Comparison of ENCODE assay signal across 9 cellular contexts in genomic region chr16:68367034-68367433, GRCh38. TPM values are rescaled to one million over a fixed set of nuclear protein-coding genes. Genes with fewer than 3 reads are reported as not detected.
DNase-seq lines count a peak whose midpoint lies in the region; ATAC-seq, FAIRE-seq and TF ChIP-seq lines count a peak whose summit lies in the region.
"Had no signal": no experiment of that assay in that cellular context is flagged by ENCODE, and none has a peak within 500 bp of the region (broad histone marks: within the 10 kb centered on the region; RNA-seq: fewer than 3 reads in every experiment).

No MANE protein-coding gene starts in this region.

- DNase-seq in CD4-positive, CD25-positive, alpha-beta regulatory T cell, result peak in 2 of 3 donors; percentile 43 to 67
- DNase-seq in H54 (ENCODE audit: insufficient read length, low spot score) (peak; percentile 46), RWPE2 (ENCODE audit: low spot score) (peak; percentile 50), dorsolateral prefrontal cortex (peak in 2 of 10 donors; percentile 41 to 71), neuronal stem cell (ENCODE audit: low spot score) (peak; percentile 54), KG1 (lab: John Stamatoyannopoulos, UW) (no peak), prostate gland (ENCODE audit: low spot score) (no peak)

- H2AFZ ChIP-seq in neuronal stem cell (ENCODE audit: low read length), result peak overlapping the region; percentile 68

- no peak overlapping the region for H3K14ac ChIP-seq in neuronal stem cell (ENCODE audit: low read length)

- H2BK12ac ChIP-seq in neuronal stem cell (ENCODE audit: low read length), result no peak overlapping the region

- no peak overlapping the region for H2BK120ac ChIP-seq in neuronal stem cell (ENCODE audit: low read depth, low read length)

- H3K4ac ChIP-seq in neuronal stem cell (ENCODE audit: low read length), result no peak overlapping the region

- H3K36me3 Mint-ChIP-seq in CD4-positive, CD25-positive, alpha-beta regulatory T cell, result peaks cover 3% of the 10 kb centered on the region

- TF ChIP-seq CTCF in RWPE2 (IDR thresholded peaks at IDR 0.05; ENCODE audit: poor library complexity, severe bottlenecking) (peak; percentile 57), dorsolateral prefrontal cortex (IDR thresholded peaks at IDR 0.05 in 54 of 56, conservative IDR thresholded peaks at IDR 0.05 in 2 of 56; ENCODE audit: low read depth in 1 of 56, partially characterized antibody in 56 of 56) (peak in 52 of 56 donors; percentile 10 to 61 (median 46)), prostate gland (IDR thresholded peaks at IDR 0.05) (peak in 2 of 4 experiments; percentile 20 to 41)

- no peak overlapping the region for H3K27ac ChIP-seq in CD4-positive, CD25-positive, alpha-beta regulatory T cell (ENCODE audit: insufficient read depth, low read length, poor library complexity, severe bottlenecking)
- no peak overlapping the region for H3K27ac ChIP-seq in RWPE2 (ENCODE audit: poor library complexity, severe bottlenecking)
- no peak overlapping the region for H3K27ac ChIP-seq in dorsolateral prefrontal cortex
- no peak overlapping the region for H3K27ac ChIP-seq in neuronal stem cell (replicated peaks; ENCODE audit: low read length)
- no peak overlapping the region for H3K27ac ChIP-seq in prostate gland

- no peaks in the 10 kb centered on the region for H3K79me1 ChIP-seq in neuronal stem cell (ENCODE audit: low read depth, low read length)

- intact Hi-C loops in dorsolateral prefrontal cortex (cut with DNase I) (loop anchor here in 1 of 2 donors (2.0 to 10.0 kb wide), 2 partner anchors 80 to 148 kb away; no protein-coding TSS in a partner anchor), prostate gland (cut with DNase I) (no loop called here)

- H3K4me3 ChIP-seq in CD4-positive, CD25-positive, alpha-beta regulatory T cell (ENCODE audit: low read depth, low read length), result no peak overlapping the region
- H3K4me3 ChIP-seq in RWPE2 (ENCODE audit: severe bottlenecking) (no peak overlapping the region), dorsolateral prefrontal cortex (no peak overlapping the region), neuronal stem cell (ENCODE audit: low read length in 2 of 2) (no peak overlapping the region), prostate gland (no peak overlapping the region)

- no peak overlapping the region for H3K23ac ChIP-seq in neuronal stem cell (ENCODE audit: low read depth, low read length, poor library complexity)

- no peak overlapping the region for H3K4me2 ChIP-seq in neuronal stem cell (ENCODE audit: insufficient read depth, low read length, poor library complexity, severe bottlenecking)

- peaks cover 0 to 61% (median 23%) of the 10 kb centered on the region in 4 donors for H3K4me1 Mint-ChIP-seq in CD4-positive, CD25-positive, alpha-beta regulatory T cell

- no peak overlapping the region for H3K18ac ChIP-seq in neuronal stem cell (ENCODE audit: low read length)

- no peak overlapping the region for H2BK5ac ChIP-seq in neuronal stem cell (ENCODE audit: low read length)

- H3K27me3 Mint-ChIP-seq in CD4-positive, CD25-positive, alpha-beta regulatory T cell, result no peaks in the 10 kb centered on the region

- peak overlapping the region; percentile 33 to 84 (median 62) for H3K4me3 Mint-ChIP-seq in CD4-positive, CD25-positive, alpha-beta regulatory T cell

- WGBS in neuronal stem cell (ENCODE audit: extremely low coverage in 2 of 2, insufficient read length in 2 of 2, insufficient replicate concordance in 1 of 2), 2 donors, result no CpG with 5 or more reads among the region's 13 CpGs
- WGBS in prostate gland, result 51% methylated on average over 13 of the region's 13 CpGs

- H3K27ac Mint-ChIP-seq in CD4-positive, CD25-positive, alpha-beta regulatory T cell, result peak overlapping the region in 1 of 3 donors; percentile 95

- H4K91ac ChIP-seq in neuronal stem cell (ENCODE audit: low read depth, low read length, poor library complexity), result no peak overlapping the region

- TF ChIP-seq POLR2A in H54 (IDR thresholded peaks at IDR 0.05; ENCODE audit: low read depth, low read length), result no peak
- no peak for TF ChIP-seq POLR2A in prostate gland (IDR thresholded peaks at IDR 0.05)

- no peak for FAIRE-seq in H54 (lab: Jason Lieb, UNC)
- FAIRE-seq: islet of Langerhans had no signal

- no peak overlapping the region for H3K9ac ChIP-seq in neuronal stem cell (ENCODE audit: low read depth, low read length, poor library complexity)

- H3K4me1 ChIP-seq in CD4-positive, CD25-positive, alpha-beta regulatory T cell (ENCODE audit: control insufficient read depth, insufficient read depth, low read length, poor library complexity, severe bottlenecking), result peaks cover 40% of the 10 kb centered on the region
- H3K4me1 ChIP-seq in RWPE2 (ENCODE audit: insufficient read depth, poor library complexity, severe bottlenecking), result no peaks in the 10 kb centered on the region
- peaks cover 14 to 23% of the 10 kb centered on the region in 2 donors for H3K4me1 ChIP-seq in neuronal stem cell (ENCODE audit: control insufficient read depth in 2 of 2, insufficient read depth in 1 of 2, low read depth in 1 of 2, low read length in 2 of 2)
- H3K4me1 ChIP-seq in prostate gland (replicated peaks), result no peaks in the 10 kb centered on the region

- H3K9me3 ChIP-seq in CD4-positive, CD25-positive, alpha-beta regulatory T cell (ENCODE audit: control insufficient read depth in 2 of 2, low read length in 2 of 2), result no peaks in the 10 kb centered on the region
- H3K9me3 ChIP-seq in RWPE2 (ENCODE audit: severe bottlenecking), result no peaks in the 10 kb centered on the region
- no peaks in the 10 kb centered on the region for H3K9me3 ChIP-seq in neuronal stem cell (replicated peaks in 1 of 2; ENCODE audit: control insufficient read depth in 2 of 2, insufficient read depth in 1 of 2, low read depth in 1 of 2, low read length in 2 of 2)
- no peaks in the 10 kb centered on the region for H3K9me3 ChIP-seq in prostate gland

- H2BK15ac ChIP-seq in neuronal stem cell (ENCODE audit: low read length), result no peak overlapping the region

- H3K27me3 ChIP-seq in CD4-positive, CD25-positive, alpha-beta regulatory T cell (ENCODE audit: control insufficient read depth, insufficient read depth, low read length), result no peaks in the 10 kb centered on the region
- H3K27me3 ChIP-seq in RWPE2 (ENCODE audit: insufficient read depth, poor library complexity, severe bottlenecking) (no peaks in the 10 kb centered on the region), dorsolateral prefrontal cortex (no peaks in the 10 kb centered on the region), neuronal stem cell (ENCODE audit: control insufficient read depth in 3 of 3, insufficient read depth in 3 of 3, low read depth in 1 of 3, low read length in 3 of 3) (no peaks in the 10 kb centered on the region), prostate gland (replicated peaks; ENCODE audit: insufficient read depth) (no peaks in the 10 kb centered on the region)

- no peaks in the 10 kb centered on the region for H3K9me3 Mint-ChIP-seq in CD4-positive, CD25-positive, alpha-beta regulatory T cell

- H4K8ac ChIP-seq in neuronal stem cell (ENCODE audit: low read depth, low read length), result no peak overlapping the region

- no peak overlapping the region for H2AK5ac ChIP-seq in neuronal stem cell (ENCODE audit: low read depth, low read length)

- ATAC-seq in CD4-positive, CD25-positive, alpha-beta regulatory T cell (ENCODE audit: low read depth in 2 of 2), result no peak
- ATAC-seq in RWPE2 (ENCODE audit: low read depth) (no peak), HG02938 (IDR thresholded peaks at IDR 0.05; ENCODE audit: unreplicated experiment) (no peak)

- no peaks in the 10 kb centered on the region for H3K36me3 ChIP-seq in CD4-positive, CD25-positive, alpha-beta regulatory T cell (ENCODE audit: control insufficient read depth, insufficient read depth, low read length)
- H3K36me3 ChIP-seq in RWPE2 (ENCODE audit: low read depth), result no peaks in the 10 kb centered on the region
- no peaks in the 10 kb centered on the region for H3K36me3 ChIP-seq in neuronal stem cell (replicated peaks in 1 of 2; ENCODE audit: control insufficient read depth in 2 of 2, insufficient read depth in 2 of 2, low read length in 2 of 2)
- H3K36me3 ChIP-seq in prostate gland, result no peaks in the 10 kb centered on the region

RNA-seq across cellular contexts. Expression of gene PRMT7, which starts 56.2 kb away (rescaled TPM):
- 53.8 TPM for total RNA-seq in CD4-positive, CD25-positive, alpha-beta regulatory T cell
- polyA plus RNA-seq in CD4-positive, CD25-positive, alpha-beta regulatory T cell, result 10 to 100 TPM; 32.4 to 34.8 (median 34.1) TPM
- total RNA-seq in dorsolateral prefrontal cortex (100 to 1,000 TPM in 7 of 120 experiments, 10 to 100 TPM in 113; 48.9 to 123 (median 70.7) TPM), prostate gland (10 to 100 TPM; 45.2 to 77.9 TPM)
- polyA plus RNA-seq in neuronal stem cell (2013, experiment 1 of 2), result 29.2 TPM
- 27.7 TPM for polyA plus RNA-seq in neuronal stem cell (2013, experiment 2 of 2)

RNA-seq across cellular contexts. Expression of gene SLC7A6OS, which starts 56.3 kb away (rescaled TPM):
- total RNA-seq in CD4-positive, CD25-positive, alpha-beta regulatory T cell, result 38.4 TPM
- polyA plus RNA-seq in CD4-positive, CD25-positive, alpha-beta regulatory T cell, result 10 to 100 TPM; 23.7 to 28.0 (median 26.8) TPM
- total RNA-seq in dorsolateral prefrontal cortex (10 to 100 TPM; 11.9 to 33.6 (median 20.1) TPM), prostate gland (10 to 100 TPM in 1 of 2 donors, 1 to 10 TPM in 1; 10.0 to 23.6 TPM)
- 11.8 TPM for polyA plus RNA-seq in neuronal stem cell (2013, experiment 1 of 2)
- 12.4 TPM for polyA plus RNA-seq in neuronal stem cell (2013, experiment 2 of 2)

Comparison
In these comparisons a context has a peak if more than half of its experiments do, and no peak if none do; other contexts are left out.
1. DNase-seq: peak in CD4-positive, CD25-positive, alpha-beta regulatory T cell (2 of 3), H54 (single experiment), RWPE2 (single experiment) and neuronal stem cell (single experiment); none in KG1 (single experiment) and prostate gland (single experiment).